Comparison of ENCODE assay signal across 8 cellular contexts in genomic region chr1:66271216-66271903, GRCh38.
DNase-seq lines count a peak whose midpoint lies in the region; ATAC-seq and TF ChIP-seq lines count a peak whose summit lies in the region.

No MANE protein-coding gene starts in this region.

- POLR2A ChIA-PET in activated CD4-positive, alpha-beta T cell treated with anti-CD3 and anti-CD28 coated beads for 36 hours (lab: Charles Lee) = interaction anchor here (0.7 to 0.9 kb wide), 2 partner anchors 11 to 13 kb away, joined by 3 read pairs; no protein-coding TSS in a partner anchor

- intact Hi-C loops in activated CD4-positive, alpha-beta T cell treated with anti-CD3 and anti-CD28 coated beads for 36 hours (cut with DNase I, micrococcal nuclease) = loop anchor here (1.0 to 10.0 kb wide), 6 partner anchors 10 to 1307 kb away; partner anchors contain the start of gene JAK1 (in 1 of the 2)
- intact Hi-C loops in Right ventricle myocardium inferior (cut with DNase I) = loop anchor here (1.0 to 5.0 kb wide), 3 partner anchors 61 to 176 kb away; no protein-coding TSS in a partner anchor

- no peaks in the 10 kb centered on the region for H3K9me3 Mint-ChIP-seq in activated CD4-positive, alpha-beta T cell treated with anti-CD3 and anti-CD28 coated beads for 36 hours (ENCODE audit: low read depth)
- no peaks in the 10 kb centered on the region for H3K9me3 Mint-ChIP-seq in activated naive CD8-positive, alpha-beta T cell (ENCODE audit: low read depth)
- H3K9me3 Mint-ChIP-seq in osteocyte (ENCODE audit: unreplicated experiment) = no peaks in the 10 kb centered on the region

- CTCF ChIA-PET in activated CD4-positive, alpha-beta T cell treated with anti-CD3 and anti-CD28 coated beads for 36 hours (lab: Charles Lee) = interaction anchor here (0.7 to 1.7 kb wide), 9 partner anchors 10 to 175 kb away, joined by 3 to 8 read pairs (median 4); no protein-coding TSS in a partner anchor

- ATAC-seq in activated CD4-positive, alpha-beta T cell treated with anti-CD3 and anti-CD28 coated beads for 36 hours = peak; percentile 65
- peak; percentile 89 for ATAC-seq in Right ventricle myocardium inferior
- ATAC-seq in HG02981 (IDR thresholded peaks at IDR 0.05; ENCODE audit: unreplicated experiment) = no peak

- H3K4me1 Mint-ChIP-seq in activated CD4-positive, alpha-beta T cell treated with anti-CD3 and anti-CD28 coated beads for 36 hours = peaks cover 76% of the 10 kb centered on the region
- H3K4me1 Mint-ChIP-seq in activated naive CD8-positive, alpha-beta T cell (ENCODE audit: low read depth) = peaks cover 58% of the 10 kb centered on the region
- H3K4me1 Mint-ChIP-seq in osteocyte (ENCODE audit: unreplicated experiment) = peaks cover 75% of the 10 kb centered on the region

- H3K27ac Mint-ChIP-seq in activated CD4-positive, alpha-beta T cell treated with anti-CD3 and anti-CD28 coated beads for 36 hours = peak overlapping the region; percentile 90
- H3K27ac Mint-ChIP-seq in activated naive CD8-positive, alpha-beta T cell = peak overlapping the region; percentile 76
- peak overlapping the region; percentile 92 for H3K27ac Mint-ChIP-seq in osteocyte (ENCODE audit: unreplicated experiment)

- peaks cover 1% of the 10 kb centered on the region for H3K36me3 Mint-ChIP-seq in activated CD4-positive, alpha-beta T cell treated with anti-CD3 and anti-CD28 coated beads for 36 hours (ENCODE audit: low read depth)
- H3K36me3 Mint-ChIP-seq in activated naive CD8-positive, alpha-beta T cell = no peaks in the 10 kb centered on the region
- peaks cover 2% of the 10 kb centered on the region for H3K36me3 Mint-ChIP-seq in osteocyte (ENCODE audit: unreplicated experiment)

- DNase-seq in activated CD4-positive, alpha-beta T cell treated with anti-CD3 and anti-CD28 coated beads for 36 hours = peak; percentile 78
- no peak for DNase-seq in activated CD4-positive, alpha-beta T cell treated with anti-CD3 and anti-CD28 coated beads for 1 hour
- peak; percentile 10 for DNase-seq in NCI-H69 (lab: John Stamatoyannopoulos, UW)
- DNase-seq in Right ventricle myocardium inferior (ENCODE audit: missing footprints) = peak; percentile 88
- DNase-seq in osteocyte (ENCODE audit: extremely low spot score, unreplicated experiment) = peak; percentile 87
- DNase-seq in HuH-7.5 (ENCODE audit: low spot score) = no peak

- H3K4me3 Mint-ChIP-seq in activated CD4-positive, alpha-beta T cell treated with anti-CD3 and anti-CD28 coated beads for 36 hours = peak overlapping the region; percentile 47
- peak overlapping the region; percentile 25 for H3K4me3 Mint-ChIP-seq in activated naive CD8-positive, alpha-beta T cell
- H3K4me3 Mint-ChIP-seq in osteocyte (ENCODE audit: unreplicated experiment) = peak overlapping the region; percentile 61

- TF ChIP-seq CTCF in osteocyte (IDR thresholded peaks at IDR 0.05) = no peak

- H3K27me3 Mint-ChIP-seq in activated CD4-positive, alpha-beta T cell treated with anti-CD3 and anti-CD28 coated beads for 36 hours = no peaks in the 10 kb centered on the region
- no peaks in the 10 kb centered on the region for H3K27me3 Mint-ChIP-seq in activated naive CD8-positive, alpha-beta T cell
- no peaks in the 10 kb centered on the region for H3K27me3 Mint-ChIP-seq in osteocyte (ENCODE audit: unreplicated experiment)

Comparison
In these comparisons a context has a peak if more than half of its experiments do, and no peak if none do; other contexts are left out.
1. DNase-seq: peak in activated CD4-positive, alpha-beta T cell treated with anti-CD3 and anti-CD28 coated beads for 36 hours (single experiment), NCI-H69 (single experiment), Right ventricle myocardium inferior (single experiment) and osteocyte (single experiment); none in activated CD4-positive, alpha-beta T cell treated with anti-CD3 and anti-CD28 coated beads for 1 hour (single experiment) and HuH-7.5 (single experiment).
2. Peak in every context shown above with its lines, with median percentiles within 50 percentile points of each other: H3K27ac Mint-ChIP-seq and H3K4me3 Mint-ChIP-seq.